ENCODE assay signal across 8 cellular contexts in the genomic region with DNA sequence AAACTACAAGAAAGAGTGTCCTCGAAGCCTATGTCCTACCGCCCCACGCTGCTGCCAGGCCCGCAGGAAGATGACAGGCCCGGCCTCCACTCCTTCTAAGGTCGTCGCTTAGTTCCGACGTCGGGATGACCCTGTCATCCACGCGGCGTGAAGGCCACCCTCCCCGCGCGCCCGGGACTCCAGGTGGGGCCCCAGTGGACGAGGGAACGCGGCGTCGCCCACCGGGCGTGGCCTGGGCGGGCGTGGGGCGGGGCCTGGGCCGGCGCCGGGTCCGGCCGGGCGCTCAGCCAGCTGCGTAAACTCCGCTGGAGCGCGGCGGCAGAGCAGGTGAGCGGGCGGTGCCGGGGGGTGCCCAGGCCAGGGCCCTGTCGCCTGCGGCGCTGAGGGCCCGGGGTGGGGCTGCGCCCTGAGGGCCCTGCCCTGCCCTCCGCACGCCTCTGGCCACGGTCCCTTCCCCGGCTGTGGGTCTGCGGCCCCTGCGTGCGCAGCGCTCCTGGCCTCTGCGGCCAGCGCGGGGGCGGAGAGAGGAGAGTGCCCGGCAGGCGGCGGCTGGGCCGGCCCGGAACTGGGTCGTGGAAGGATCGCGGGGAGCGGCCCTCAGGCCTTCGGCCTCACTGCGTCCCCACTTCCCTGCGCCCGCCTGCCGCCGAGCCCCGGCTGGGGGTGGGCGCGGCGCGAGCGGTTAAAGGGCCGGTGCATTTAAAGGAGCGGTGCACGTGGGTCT. TPM values are rescaled to one million over a fixed set of nuclear protein-coding genes. Genes with fewer than 3 reads are reported as not detected.
DNase-seq lines count a peak whose midpoint lies in the region; ATAC-seq, FAIRE-seq and TF ChIP-seq lines count a peak whose summit lies in the region.

A gene (plus strand): TSS at position 294 of the 724 bp plus-strand sequence. CDS start 11,292 bp downstream, outside the sequence.

- TF ChIP-seq CTCF in GM06990 (IDR thresholded peaks at IDR 0.05; ENCODE audit: insufficient read depth, low read length, poor library complexity, severe bottlenecking): no peak
- no peak for TF ChIP-seq CTCF in astrocyte (IDR thresholded peaks at IDR 0.05; ENCODE audit: insufficient read depth, low read depth, low read length)

- peaks cover 11 to 20% (median 19%) of the 10 kb centered on the region in 3 donors for H3K4me1 Mint-ChIP-seq in T-cell
- H3K4me1 Mint-ChIP-seq in astrocyte (ENCODE audit: low read depth, unreplicated experiment): peaks cover 6% of the 10 kb centered on the region

- H3K27me3 Mint-ChIP-seq in T-cell (peaks cover 4 to 11% of the 10 kb centered on the region in 2 donors), astrocyte (ENCODE audit: low read depth, unreplicated experiment) (peaks cover 2% of the 10 kb centered on the region)

- DNase-seq in GM06990 (ENCODE audit: extremely low read depth, insufficient read length) (peak; percentile 80), GOT3 (lab: John Stamatoyannopoulos, UW) (peak; percentile 87), LoVo (ENCODE audit: low spot score) (peak; percentile 84), T-cell (peak in 28 of 34 experiments; percentile 7 to 58 (median 32)), astrocyte (ENCODE audit: low read depth) (peak; percentile 26), hepatic stellate cell (ENCODE audit: low spot score) (peak; percentile 79), renal cortical epithelial cell (ENCODE audit: low read depth) (no peak), middle frontal gyrus (ENCODE audit: extremely low spot score, low spot score) (no peak)

- no peak within 1 kb of the TSS for H3K27ac ChIP-seq in astrocyte (ENCODE audit: low read depth, low read length)

- no peaks in the 10 kb centered on the region for H4K20me1 ChIP-seq in astrocyte (ENCODE audit: insufficient read depth, low read length)

- H3K4me1 ChIP-seq in astrocyte (ENCODE audit: insufficient read depth, low read length): peaks cover 12% of the 10 kb centered on the region

- H3K9me3 Mint-ChIP-seq in T-cell (no peaks in the 10 kb centered on the region), astrocyte (ENCODE audit: unreplicated experiment) (peaks cover 4% of the 10 kb centered on the region)

- H3K9me3 ChIP-seq in astrocyte (ENCODE audit: insufficient read depth, low read depth, low read length): no peaks in the 10 kb centered on the region

- peak within 1 kb of the TSS; percentile 98 for H3K4me2 ChIP-seq in astrocyte (ENCODE audit: low read length)

- H3K36me3 Mint-ChIP-seq in T-cell (peaks cover 4% of the 10 kb centered on the region), astrocyte (ENCODE audit: low read depth, unreplicated experiment) (peaks cover 4% of the 10 kb centered on the region)

- H3K4me3 ChIP-seq in GM06990 (replicated peaks; ENCODE audit: low read depth, low read length) (peak within 1 kb of the TSS; percentile 73), astrocyte (ENCODE audit: insufficient read depth, low read depth, low read length) (peak within 1 kb of the TSS; percentile 73)

- no peak within 1 kb of the TSS for H3K27ac Mint-ChIP-seq in T-cell
- H3K27ac Mint-ChIP-seq in astrocyte (ENCODE audit: unreplicated experiment): peak within 1 kb of the TSS; percentile 41

- no peak for FAIRE-seq in astrocyte (lab: Jason Lieb, UNC)

- H3K9ac ChIP-seq in astrocyte (ENCODE audit: low read length): peak within 1 kb of the TSS; percentile 75

- CTCF ChIA-PET in T-cell (lab: Charles Lee): no interaction called here

- H2AFZ ChIP-seq in astrocyte (ENCODE audit: low read depth, low read length): peak within 1 kb of the TSS; percentile 86

- H3K79me2 ChIP-seq in astrocyte (ENCODE audit: insufficient read depth, low read length): no peaks in the 10 kb centered on the region

- POLR2A ChIA-PET in T-cell (lab: Charles Lee): no interaction called here

- H3K27me3 ChIP-seq in GM06990 (replicated peaks; ENCODE audit: control insufficient read depth, insufficient read depth, low read length) (no peaks in the 10 kb centered on the region), astrocyte (ENCODE audit: insufficient read depth, low read length) (peaks cover 7% of the 10 kb centered on the region)

- H3K4me3 Mint-ChIP-seq in T-cell: peak within 1 kb of the TSS; percentile 78 to 84 (median 81)
- peak within 1 kb of the TSS; percentile 87 for H3K4me3 Mint-ChIP-seq in astrocyte (ENCODE audit: unreplicated experiment)

- ATAC-seq in T-cell (replicated peaks in 1 of 4): peak; percentile 82 to 89 (median 88)

- H3K36me3 ChIP-seq in GM06990 (ENCODE audit: control insufficient read depth, insufficient read depth, low read length): no peaks in the 10 kb centered on the region
- no peaks in the 10 kb centered on the region for H3K36me3 ChIP-seq in astrocyte (ENCODE audit: insufficient read depth, low read length)

RNA-seq across cellular contexts. Expression of the gene that starts here (rescaled TPM):
- 1 to 10 TPM; 1.9 to 5.6 (median 4.0) TPM for total RNA-seq in T-cell
- 8.9 and 12.4 TPM in 2 replicates for total RNA-seq in astrocyte
- 22.2 and 26.7 TPM in 2 replicates for total RNA-seq in renal cortical epithelial cell

Comparison
In these comparisons a context has a peak if more than half of its experiments do, and no peak if none do; other contexts are left out.
1. DNase-seq: peak in GM06990 (single experiment), GOT3 (single experiment), LoVo (single experiment), T-cell (28 of 34), astrocyte (single experiment) and hepatic stellate cell (single experiment); none in renal cortical epithelial cell (single experiment) and middle frontal gyrus (single experiment).